In genomic region chr9:38068616-38068865, GRCh38 we compare ENCODE assay signal across 7 cellular contexts. TPM values are rescaled to one million over a fixed set of nuclear protein-coding genes. Genes with fewer than 3 reads are reported as not detected.
DNase-seq lines count a peak whose midpoint lies in the region; ATAC-seq and TF ChIP-seq lines count a peak whose summit lies in the region.

No MANE protein-coding gene starts in this region.

- H3K4me1 Mint-ChIP-seq in GM23338 = peaks cover 32% of the 10 kb centered on the region
- peaks cover 28% of the 10 kb centered on the region for H3K4me1 Mint-ChIP-seq in activated T-cell treated with anti-CD3 and anti-CD28 coated beads, Interleukin-2, amount 50 U/mL, for 72 hours (ENCODE audit: low read depth)

- peak overlapping the region; percentile 72 for H3K4me3 ChIP-seq in GM23338
- H3K4me3 ChIP-seq in foreskin fibroblast (ENCODE audit: low read depth in 1 of 2, low read length in 2 of 2) = peak overlapping the region; percentile 81 to 97
- H3K4me3 ChIP-seq in neutrophil (ENCODE audit: low read depth in 1 of 2, low read length in 1 of 2) = peak overlapping the region; percentile 68 to 89

- no peaks in the 10 kb centered on the region for H3K9me3 ChIP-seq in neutrophil

- H3K36me3 ChIP-seq in GM23338 (ENCODE audit: insufficient read depth) = no peaks in the 10 kb centered on the region
- no peaks in the 10 kb centered on the region for H3K36me3 ChIP-seq in neutrophil

- no peak overlapping the region for H2AFZ ChIP-seq in GM23338

- DNase-seq in GM23338 (ENCODE audit: low spot score) = peak; percentile 51
- peak; percentile 53 for DNase-seq in M059J (ENCODE audit: low read depth)
- DNase-seq in activated T-cell treated with anti-CD3 and anti-CD28 coated beads, Interleukin-2, amount 50 U/mL, for 72 hours = peak; percentile 45 to 52
- peak in 1 of 2 donors; percentile 81 for DNase-seq in foreskin fibroblast
- DNase-seq in cerebellar nuclear complex (lab: John Stamatoyannopoulos, UW) = no peak

- ATAC-seq in GM23338 = no peak
- ATAC-seq in activated T-cell treated with anti-CD3 and anti-CD28 coated beads, Interleukin-2, amount 50 U/mL, for 72 hours (replicated peaks in 1 of 2) = peak; percentile 49 to 53

- H3K36me3 Mint-ChIP-seq in GM23338 (ENCODE audit: low read depth) = no peaks in the 10 kb centered on the region; the same call in 2 of the 3 replicates
- no peaks in the 10 kb centered on the region for H3K36me3 Mint-ChIP-seq in activated T-cell treated with anti-CD3 and anti-CD28 coated beads, Interleukin-2, amount 50 U/mL, for 72 hours (ENCODE audit: insufficient read depth in 2 of 2)

- H3K27ac ChIP-seq in GM23338 (ENCODE audit: low read depth) (no peak overlapping the region), neutrophil (peak overlapping the region; percentile 50)

- H3K4me1 ChIP-seq in GM23338 (ENCODE audit: insufficient read depth) (peaks cover 25% of the 10 kb centered on the region), neutrophil (ENCODE audit: control insufficient read depth in 1 of 2, insufficient read depth in 1 of 2, low read depth in 1 of 2, low read length in 1 of 2) (peaks cover 28% of the 10 kb centered on the region in 2 experiments)

- peak overlapping the region; percentile 93 for H3K4me2 ChIP-seq in GM23338

- TF ChIP-seq CTCF in GM12874 (IDR thresholded peaks at IDR 0.05; ENCODE audit: insufficient read depth, low read depth, low read length) (peak; percentile 25; the same call in 1 of the 2 replicates), GM23338 (conservative IDR thresholded peaks at IDR 0.05; ENCODE audit: low read depth in 2 of 2) (peak in 1 of 2 experiments; percentile 42; a peak in 2 of 4 replicates), foreskin fibroblast (IDR thresholded peaks at IDR 0.05; ENCODE audit: low read depth, low read length) (peak; percentile 54), neutrophil (IDR thresholded peaks at IDR 0.05) (no peak)

- H3F3A ChIP-seq in GM23338 (replicated peaks; ENCODE audit: low read depth) = no peaks in the 10 kb centered on the region

- H3K9me2 ChIP-seq in GM23338 (ENCODE audit: insufficient read depth) = no peaks in the 10 kb centered on the region

- H3K4me3 Mint-ChIP-seq in GM23338 = peak overlapping the region; percentile 52; the same call in 2 of the 3 replicates
- H3K4me3 Mint-ChIP-seq in activated T-cell treated with anti-CD3 and anti-CD28 coated beads, Interleukin-2, amount 50 U/mL, for 72 hours = peak overlapping the region; percentile 52 to 73

- peaks cover 22% of the 10 kb centered on the region for H4K20me1 ChIP-seq in GM23338 (replicated peaks; ENCODE audit: insufficient read depth)

- peaks cover 34% of the 10 kb centered on the region for H3K79me2 ChIP-seq in GM23338 (replicated peaks; ENCODE audit: insufficient read depth)

- no peak overlapping the region for H3K27ac Mint-ChIP-seq in GM23338
- H3K27ac Mint-ChIP-seq in activated T-cell treated with anti-CD3 and anti-CD28 coated beads, Interleukin-2, amount 50 U/mL, for 72 hours = no peak overlapping the region

- H3K27me3 ChIP-seq in GM23338 (ENCODE audit: insufficient read depth) (peaks cover 30% of the 10 kb centered on the region), neutrophil (peaks cover 84% of the 10 kb centered on the region)

- H3K27me3 Mint-ChIP-seq in GM23338 (ENCODE audit: insufficient read depth, low read depth, poor library complexity) = peaks cover 20% of the 10 kb centered on the region
- H3K27me3 Mint-ChIP-seq in activated T-cell treated with anti-CD3 and anti-CD28 coated beads, Interleukin-2, amount 50 U/mL, for 72 hours (ENCODE audit: low read depth) = peaks cover 21% of the 10 kb centered on the region

- H3K9me3 Mint-ChIP-seq in GM23338 = no peaks in the 10 kb centered on the region; the same call in 2 of the 3 replicates
- no peaks in the 10 kb centered on the region for H3K9me3 Mint-ChIP-seq in activated T-cell treated with anti-CD3 and anti-CD28 coated beads, Interleukin-2, amount 50 U/mL, for 72 hours

TF ChIP-seq in GM23338, 12 proteins besides CTCF, POLR2A, EP300 and RAD21:
- TF ChIP-seq POLR2AphosphoS5 (IDR thresholded peaks at IDR 0.05; ENCODE audit: low read depth) (no peak), ZNF331 (CRISPR knock-in tag; IDR thresholded peaks at IDR 0.05; ENCODE audit: low read depth) (no peak), NANOG (IDR thresholded peaks at IDR 0.05; ENCODE audit: borderline replicate concordance) (no peak), STAT1 (IDR thresholded peaks at IDR 0.05; ENCODE audit: unreplicated experiment) (no peak)
- TF ChIP-seq, protein P1, sequence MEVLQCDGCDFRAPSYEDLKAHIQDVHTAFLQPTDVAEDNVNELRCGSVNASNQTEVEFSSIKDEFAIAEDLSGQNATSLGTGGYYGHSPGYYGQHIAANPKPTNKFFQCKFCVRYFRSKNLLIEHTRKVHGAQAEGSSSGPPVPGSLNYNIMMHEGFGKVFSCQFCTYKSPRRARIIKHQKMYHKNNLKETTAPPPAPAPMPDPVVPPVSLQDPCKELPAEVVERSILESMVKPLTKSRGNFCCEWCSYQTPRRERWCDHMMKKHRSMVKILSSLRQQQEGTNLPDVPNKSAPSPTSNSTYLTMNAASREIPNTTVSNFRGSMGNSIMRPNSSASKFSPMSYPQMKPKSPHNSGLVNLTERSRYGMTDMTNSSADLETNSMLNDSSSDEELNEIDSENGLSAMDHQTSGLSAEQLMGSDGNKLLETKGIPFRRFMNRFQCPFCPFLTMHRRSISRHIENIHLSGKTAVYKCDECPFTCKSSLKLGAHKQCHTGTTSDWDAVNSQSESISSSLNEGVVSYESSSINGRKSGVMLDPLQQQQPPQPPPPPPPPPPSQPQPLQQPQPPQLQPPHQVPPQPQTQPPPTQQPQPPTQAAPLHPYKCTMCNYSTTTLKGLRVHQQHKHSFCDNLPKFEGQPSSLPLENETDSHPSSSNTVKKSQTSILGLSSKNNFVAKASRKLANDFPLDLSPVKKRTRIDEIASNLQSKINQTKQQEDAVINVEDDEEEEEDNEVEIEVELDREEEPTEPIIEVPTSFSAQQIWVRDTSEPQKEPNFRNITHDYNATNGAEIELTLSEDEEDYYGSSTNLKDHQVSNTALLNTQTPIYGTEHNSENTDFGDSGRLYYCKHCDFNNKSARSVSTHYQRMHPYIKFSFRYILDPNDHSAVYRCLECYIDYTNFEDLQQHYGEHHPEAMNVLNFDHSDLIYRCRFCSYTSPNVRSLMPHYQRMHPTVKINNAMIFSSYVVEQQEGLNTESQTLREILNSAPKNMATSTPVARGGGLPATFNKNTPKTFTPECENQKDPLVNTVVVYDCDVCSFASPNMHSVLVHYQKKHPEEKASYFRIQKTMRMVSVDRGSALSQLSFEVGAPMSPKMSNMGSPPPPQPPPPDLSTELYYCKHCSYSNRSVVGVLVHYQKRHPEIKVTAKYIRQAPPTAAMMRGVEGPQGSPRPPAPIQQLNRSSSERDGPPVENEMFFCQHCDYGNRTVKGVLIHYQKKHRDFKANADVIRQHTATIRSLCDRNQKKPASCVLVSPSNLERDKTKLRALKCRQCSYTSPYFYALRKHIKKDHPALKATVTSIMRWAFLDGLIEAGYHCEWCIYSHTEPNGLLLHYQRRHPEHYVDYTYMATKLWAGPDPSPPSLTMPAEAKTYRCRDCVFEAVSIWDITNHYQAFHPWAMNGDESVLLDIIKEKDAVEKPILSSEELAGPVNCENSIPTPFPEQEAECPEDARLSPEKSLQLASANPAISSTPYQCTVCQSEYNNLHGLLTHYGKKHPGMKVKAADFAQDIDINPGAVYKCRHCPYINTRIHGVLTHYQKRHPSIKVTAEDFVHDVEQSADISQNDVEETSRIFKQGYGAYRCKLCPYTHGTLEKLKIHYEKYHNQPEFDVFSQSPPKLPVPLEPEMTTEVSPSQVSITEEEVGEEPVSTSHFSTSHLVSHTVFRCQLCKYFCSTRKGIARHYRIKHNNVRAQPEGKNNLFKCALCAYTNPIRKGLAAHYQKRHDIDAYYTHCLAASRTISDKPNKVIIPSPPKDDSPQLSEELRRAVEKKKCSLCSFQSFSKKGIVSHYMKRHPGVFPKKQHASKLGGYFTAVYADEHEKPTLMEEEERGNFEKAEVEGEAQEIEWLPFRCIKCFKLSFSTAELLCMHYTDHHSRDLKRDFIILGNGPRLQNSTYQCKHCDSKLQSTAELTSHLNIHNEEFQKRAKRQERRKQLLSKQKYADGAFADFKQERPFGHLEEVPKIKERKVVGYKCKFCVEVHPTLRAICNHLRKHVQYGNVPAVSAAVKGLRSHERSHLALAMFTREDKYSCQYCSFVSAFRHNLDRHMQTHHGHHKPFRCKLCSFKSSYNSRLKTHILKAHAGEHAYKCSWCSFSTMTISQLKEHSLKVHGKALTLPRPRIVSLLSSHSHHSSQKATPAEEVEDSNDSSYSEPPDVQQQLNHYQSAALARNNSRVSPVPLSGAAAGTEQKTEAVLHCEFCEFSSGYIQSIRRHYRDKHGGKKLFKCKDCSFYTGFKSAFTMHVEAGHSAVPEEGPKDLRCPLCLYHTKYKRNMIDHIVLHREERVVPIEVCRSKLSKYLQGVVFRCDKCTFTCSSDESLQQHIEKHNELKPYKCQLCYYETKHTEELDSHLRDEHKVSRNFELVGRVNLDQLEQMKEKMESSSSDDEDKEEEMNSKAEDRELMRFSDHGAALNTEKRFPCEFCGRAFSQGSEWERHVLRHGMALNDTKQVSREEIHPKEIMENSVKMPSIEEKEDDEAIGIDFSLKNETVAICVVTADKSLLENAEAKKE (CRISPR knock-in tag; IDR thresholded peaks at IDR 0.05) = no peak
TF ChIP-seq in GM23338: peak in this region for 0.

RNA-seq across cellular contexts. Expression of gene SHB, which starts 0.5 kb away (rescaled TPM):
- total RNA-seq in GM23338 (2014; rRNA removed; shearing (Covaris generic)) = 8.4 and 14.0 TPM in 2 replicates
- 1.5 and 1.7 TPM in 2 replicates for polyA plus RNA-seq in GM23338 (2016; fragmentation: Nextera tagmentation; extraction: Ambion mirVana)
- 16.7 and 25.6 TPM in 2 replicates for total RNA-seq in M059J (2014; rRNA removed; shearing (Covaris generic))
- total RNA-seq in activated T-cell treated with anti-CD3 and anti-CD28 coated beads, Interleukin-2, amount 50 U/mL, for 72 hours = 1 to 10 TPM; 1.0 to 1.6 TPM

Comparison
In these comparisons a context has a peak if more than half of its experiments do, and no peak if none do; other contexts are left out.
1. DNase-seq: peak in GM23338 (single experiment), M059J (single experiment) and activated T-cell treated with anti-CD3 and anti-CD28 coated beads, Interleukin-2, amount 50 U/mL, for 72 hours (2 of 2); none in cerebellar nuclear complex (0 of 2).
2. Peak in every context shown above with its lines, with median percentiles within 50 percentile points of each other: H3K4me3 ChIP-seq.